Comparison of ENCODE assay signal across 12 cellular contexts in the genomic region with DNA sequence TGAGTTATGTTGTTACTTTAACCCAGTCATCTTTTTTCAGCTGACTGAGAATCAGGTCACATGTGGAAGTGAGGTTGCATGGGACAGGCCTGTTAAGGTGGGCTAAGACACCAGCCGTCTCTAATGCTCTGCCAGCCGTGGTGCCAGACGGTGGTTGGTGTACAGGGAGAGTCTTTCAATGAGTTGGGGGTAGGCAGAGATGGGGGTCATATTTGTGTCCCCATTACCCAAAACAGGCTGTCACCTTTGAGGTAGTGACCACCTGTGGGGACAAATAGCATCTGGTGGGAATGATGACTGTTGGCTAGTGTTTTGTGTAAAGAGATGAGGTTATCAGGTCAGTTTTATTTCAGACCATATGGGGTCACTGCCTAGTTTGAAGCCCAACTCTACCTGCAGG. TPM values are rescaled to one million over a fixed set of nuclear protein-coding genes. Genes with fewer than 3 reads are reported as not detected.
A peak's percentile ranks its signal among the peaks of the same experiment; 100 is the strongest.
DNase-seq lines count a peak whose midpoint lies in the region; ATAC-seq and TF ChIP-seq lines count a peak whose summit lies in the region.
"Had no signal": no experiment of that assay in that cellular context is flagged by ENCODE, and none has a peak within 500 bp of the region (broad histone marks: within the 10 kb centered on the region; RNA-seq: fewer than 3 reads in every experiment).

No MANE protein-coding gene starts in this region.

- intact Hi-C loops in CD4-positive, alpha-beta memory T cell (cut with micrococcal nuclease), result no loop called here
- intact Hi-C loops in MCF 10A (cut with micrococcal nuclease), result no loop called here

- H3K4me1 Mint-ChIP-seq in CD4-positive, alpha-beta memory T cell, result peaks cover 28 to 44% (median 35%) of the 10 kb centered on the region in 4 donors
- H3K4me1 Mint-ChIP-seq in MCF 10A (ENCODE audit: insufficient read depth, unreplicated experiment) (peaks cover 23% of the 10 kb centered on the region), nephron (peaks cover 47% of the 10 kb centered on the region)

- H3K27me3 Mint-ChIP-seq in CD4-positive, alpha-beta memory T cell, result peaks cover 5 to 15% of the 10 kb centered on the region in 2 donors
- H3K27me3 Mint-ChIP-seq in MCF 10A (ENCODE audit: insufficient read depth, unreplicated experiment) (peaks cover 22% of the 10 kb centered on the region), nephron (ENCODE audit: low read depth) (peaks cover 9% of the 10 kb centered on the region)

- peaks cover 7% of the 10 kb centered on the region for H3K27me3 ChIP-seq in CD4-positive, alpha-beta memory T cell (ENCODE audit: insufficient read depth, low read length)
- H3K27me3 ChIP-seq in Karpas-422 (ENCODE audit: low read length), result no peaks in the 10 kb centered on the region

- H3K36me3 ChIP-seq in CD4-positive, alpha-beta memory T cell (ENCODE audit: insufficient read depth, low read length), result peaks cover 46% of the 10 kb centered on the region
- H3K36me3 ChIP-seq in Karpas-422 (ENCODE audit: insufficient read depth, low read length), result peaks cover 42% of the 10 kb centered on the region

- CTCF ChIA-PET in CD4-positive, alpha-beta memory T cell (lab: Charles Lee; ENCODE audit: partially characterized antibody), result interaction anchor here (1.4 to 14.6 kb wide), 4 partner anchors 8 to 155 kb away, joined by 3 to 230 read pairs (median 10); a partner anchor contains a TSS
- CTCF ChIA-PET in MCF 10A (lab: Yijun Ruan, JAX), result interaction anchor here (0.5 to 1.0 kb wide), 4 partner anchors 21 to 163 kb away, joined by 3 to 4 read pairs (median 3); a partner anchor contains a TSS

- ATAC-seq in HG03097 (IDR thresholded peaks at IDR 0.05; ENCODE audit: low FRiP score, unreplicated experiment), result no peak

- H3K4me3 Mint-ChIP-seq in CD4-positive, alpha-beta memory T cell, result peak overlapping the region; percentile 57 to 99 (median 86)
- H3K4me3 Mint-ChIP-seq in MCF 10A (ENCODE audit: unreplicated experiment), result peak overlapping the region; percentile 90
- peak overlapping the region; percentile 72 to 78 (median 78) for H3K4me3 Mint-ChIP-seq in nephron

- H3K27ac ChIP-seq in CD4-positive, alpha-beta memory T cell (ENCODE audit: low read depth, low read length), result peak overlapping the region; percentile 87
- no peak overlapping the region for H3K27ac ChIP-seq in Karpas-422 (ENCODE audit: low read length)
- H3K27ac ChIP-seq: thoracic aorta had no signal

- peaks cover 31 to 57% of the 10 kb centered on the region in 2 donors for H3K36me3 Mint-ChIP-seq in CD4-positive, alpha-beta memory T cell
- H3K36me3 Mint-ChIP-seq in MCF 10A (ENCODE audit: insufficient read depth, unreplicated experiment) (peaks cover 78% of the 10 kb centered on the region), nephron (ENCODE audit: low read depth) (peaks cover 48% of the 10 kb centered on the region)

- no peak for TF ChIP-seq CTCF in MCF 10A (IDR thresholded peaks at IDR 0.05; ENCODE audit: unreplicated experiment)
- TF ChIP-seq CTCF in nephron (IDR thresholded peaks at IDR 0.05; ENCODE audit: unreplicated experiment in 3 of 3), result no peak

- H3K79me2 ChIP-seq in Karpas-422 (ENCODE audit: low read length), result peaks cover 36% of the 10 kb centered on the region

- H3K9ac ChIP-seq in Karpas-422 (ENCODE audit: low read length), result peak overlapping the region; percentile 97

- H3K9me3 Mint-ChIP-seq in CD4-positive, alpha-beta memory T cell, result no peaks in the 10 kb centered on the region
- H3K9me3 Mint-ChIP-seq in MCF 10A (ENCODE audit: unreplicated experiment), result no peaks in the 10 kb centered on the region
- H3K9me3 Mint-ChIP-seq in nephron, result no peaks in the 10 kb centered on the region

- H3K9me2 ChIP-seq in Karpas-422 (replicated peaks; ENCODE audit: insufficient read depth, low read length), result no peaks in the 10 kb centered on the region

- POLR2A ChIA-PET in CD4-positive, alpha-beta memory T cell (lab: Charles Lee; ENCODE audit: partially characterized antibody), result interaction anchor here (1.8 to 2.9 kb wide), 2 partner anchors 7 to 91 kb away, joined by 5 to 27 read pairs; a partner anchor contains a TSS
- POLR2A ChIA-PET in MCF 10A (lab: Yijun Ruan, JAX), result interaction anchor here (0.8 to 4.7 kb wide), 4 partner anchors 8 to 974 kb away, joined by 3 to 32 read pairs (median 4); a partner anchor contains a TSS

- no peak overlapping the region for H3K4me3 ChIP-seq in CD4-positive, alpha-beta memory T cell (ENCODE audit: low read length in 2 of 2)
- H3K4me3 ChIP-seq in Karpas-422 (ENCODE audit: low read length), result peak overlapping the region; percentile 98

- peaks cover 54% of the 10 kb centered on the region for H3K4me1 ChIP-seq in CD4-positive, alpha-beta memory T cell (ENCODE audit: insufficient read depth, low read length)
- H3K4me1 ChIP-seq in Karpas-422 (ENCODE audit: low read length), result peaks cover 19% of the 10 kb centered on the region

- peak overlapping the region; percentile 68 to 97 (median 79) for H3K27ac Mint-ChIP-seq in CD4-positive, alpha-beta memory T cell
- peak overlapping the region; percentile 39 for H3K27ac Mint-ChIP-seq in MCF 10A (ENCODE audit: low read depth, unreplicated experiment)
- H3K27ac Mint-ChIP-seq in nephron, result peak overlapping the region in 2 of 3 experiments; percentile 22 to 35

- BruUV-seq in MCF 10A (replicated peaks; lab: Mats Ljungman, UMichigan), result no TSS peak

- no peak for DNase-seq in CD4-positive, alpha-beta memory T cell
- no peak for DNase-seq in Karpas-422
- no peak for DNase-seq in MCF 10A (ENCODE audit: unreplicated experiment)
- DNase-seq in T1000 (lab: John Stamatoyannopoulos, UW), result no peak
- no peak for DNase-seq in NOMO-1 treated with dmso at 0.1 percent for 144 hours (lab: John Stamatoyannopoulos, UW; ENCODE audit: unreplicated experiment)
- DNase-seq in NCI-H1092 treated with DMSO at 0.1 percent for 48 hours (lab: John Stamatoyannopoulos, UW), result no peak
- DNase-seq: activated CD4-positive, CD25-positive, alpha-beta regulatory T cell treated with anti-CD3 and anti-CD28 coated beads, Interleukin-2, amount 50 U/mL, for 72 hours; erythroblast; NCI-H187 treated with DMSO at 0.1 percent for 48 hours had no signal

- H3K9me3 ChIP-seq in CD4-positive, alpha-beta memory T cell (ENCODE audit: control insufficient read depth in 1 of 2, low read length in 2 of 2), result no peaks in the 10 kb centered on the region
- no peaks in the 10 kb centered on the region for H3K9me3 ChIP-seq in Karpas-422 (ENCODE audit: low read length)
- H3K9me3 ChIP-seq: thoracic aorta had no signal

- H4K20me1 ChIP-seq in Karpas-422 (ENCODE audit: insufficient read depth, low read depth, low read length), result peaks cover 48% of the 10 kb centered on the region

- H2AFZ ChIP-seq in Karpas-422 (ENCODE audit: low read length), result no peak overlapping the region

- peak overlapping the region; percentile 96 for H3K4me2 ChIP-seq in Karpas-422 (ENCODE audit: low read depth, low read length, poor library complexity, severe bottlenecking)

RNA-seq across cellular contexts. Expression of a gene that starts 1.8 kb away (rescaled TPM):
- 1,000 to 10,000 TPM; 2,053 to 2,073 TPM for total RNA-seq in CD4-positive, alpha-beta memory T cell
- polyA plus RNA-seq in CD4-positive, alpha-beta memory T cell, result 1,000 to 10,000 TPM; 1,662 to 2,198 TPM
- 3,682 and 4,052 TPM in 2 replicates for total RNA-seq in Karpas-422 (2014; rRNA removed; shearing (Covaris generic); ENCODE audit: low replicate concordance)
- 1,197 and 1,378 TPM in 2 replicates for total RNA-seq in MCF 10A (2022)

RNA-seq across cellular contexts. Expression of a gene that starts 8.1 kb away (rescaled TPM):
- total RNA-seq in CD4-positive, alpha-beta memory T cell, result 10 to 100 TPM; 40.5 to 42.4 TPM
- 1 to 10 TPM; 7.0 to 7.9 TPM for polyA plus RNA-seq in CD4-positive, alpha-beta memory T cell
- 1.1 TPM in 1 of 2 replicates, not detected in the other for total RNA-seq in Karpas-422 (2014; rRNA removed; shearing (Covaris generic); ENCODE audit: low replicate concordance)
- 0.12 and 0.66 TPM in 2 replicates for total RNA-seq in MCF 10A (2022)

Comparison
In these comparisons a context has a peak if more than half of its experiments do, and no peak if none do; other contexts are left out.
1. H3K27ac Mint-ChIP-seq: peak in every context shown above with its lines; median percentile 79 in CD4-positive, alpha-beta memory T cell; 39 in MCF 10A; 28 in nephron.
2. RNA of a gene that starts 8.1 kb away (total RNA-seq): 40.5 to 42.4 TPM in CD4-positive, alpha-beta memory T cell; 0.12 to 0.66 TPM in MCF 10A and 1.1 TPM in Karpas-422; every median in the first group is over 10 times any median in the second.
3. Peak in every context shown above with its lines, with median percentiles within 50 percentile points of each other: H3K4me3 Mint-ChIP-seq.